8 cellular contexts compared by ENCODE assay signal in the genomic region with DNA sequence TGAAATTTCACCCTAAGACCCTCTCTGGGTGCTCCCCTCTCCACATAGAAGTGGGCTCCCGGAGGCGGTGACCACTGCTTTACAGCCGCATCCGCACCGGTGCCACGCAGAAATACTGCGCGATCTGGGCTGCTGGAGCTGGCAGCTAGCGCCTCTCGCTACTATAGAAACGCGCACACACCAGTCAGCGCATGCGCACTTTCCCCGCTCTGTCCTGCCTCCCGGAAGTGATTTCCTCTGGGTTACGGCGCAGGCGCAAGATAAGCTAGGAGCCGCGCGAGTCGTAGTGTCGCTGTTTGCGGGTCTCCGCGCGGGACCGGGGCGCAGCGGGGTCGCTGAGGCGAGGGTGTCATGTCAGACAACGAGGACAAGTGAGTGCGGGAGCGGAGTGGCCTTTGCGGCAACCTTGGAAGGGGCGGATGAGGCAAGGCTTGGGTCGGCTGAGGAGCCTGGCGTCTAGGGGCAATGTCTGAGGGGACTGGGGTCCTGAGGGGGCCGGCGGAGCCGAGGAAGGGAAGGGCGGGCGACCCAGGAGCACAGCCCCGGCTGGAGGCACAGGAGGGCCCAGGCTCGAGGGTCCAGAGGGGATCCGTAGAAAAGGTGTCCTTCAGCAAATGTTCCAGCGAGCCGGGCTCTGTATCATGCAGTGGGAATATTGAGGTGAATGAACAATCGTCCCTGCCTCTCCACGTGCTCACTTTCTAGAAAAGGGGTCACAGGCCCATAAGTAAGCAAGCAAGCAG. TPM values are rescaled to one million over a fixed set of nuclear protein-coding genes. Genes with fewer than 3 reads are reported as not detected.
DNase-seq lines count a peak whose midpoint lies in the region; TF ChIP-seq lines count a peak whose summit lies in the region.

Gene C22orf23 (minus strand): TSS at position 165 of the 743 bp plus-strand sequence. CDS start 452 bp downstream, outside the sequence.
Gene POLR2F (plus strand): TSS at position 263 of the 743 bp plus-strand sequence. CDS start 89 bp downstream, at position 352.

- TF ChIP-seq CTCF in GM06990 (IDR thresholded peaks at IDR 0.05; ENCODE audit: insufficient read depth, low read length, poor library complexity, severe bottlenecking) (peak; percentile 10), HFF-Myc (IDR thresholded peaks at IDR 0.05; ENCODE audit: low read depth, low read length, missing control alignments) (no peak), neutrophil (IDR thresholded peaks at IDR 0.05) (no peak)

- H3K27ac ChIP-seq in neutrophil = peak within 1 kb of the TSS; percentile 63
- peak within 1 kb of the TSS; percentile 82 for H3K27ac ChIP-seq in substantia nigra (ENCODE audit: low read depth, low read length, poor library complexity, severe bottlenecking)

- in situ Hi-C loops in SK-MEL-5 (cut with HindIII; ENCODE audit: low pct_unique_long_range_greater_than_20kb, low sequenced_read_pairs) = no loop called here

- peak; percentile 88 for DNase-seq in GM06990 (ENCODE audit: extremely low read depth, insufficient read length)
- peak; percentile 91 for DNase-seq in HFF-Myc (ENCODE audit: extremely low read depth, low read depth)
- DNase-seq in NAMALWA (ENCODE audit: low spot score) = peak; percentile 98
- DNase-seq in SK-MEL-5 (ENCODE audit: low read depth, low spot score) = peak; percentile 98
- DNase-seq in activated naive CD4-positive, alpha-beta T cell treated with anti-CD3 and anti-CD28 coated beads, Interleukin-2, amount 10 ng/mL, durations not matched to agents 7 days and 5 days = peak; percentile 98
- peak; percentile 98 for DNase-seq in germinal center (ENCODE audit: low spot score)
- DNase-seq in substantia nigra (lab: John Stamatoyannopoulos, UW) = peak; percentile 41 to 94 (median 88)

- H3K27me3 Mint-ChIP-seq in activated naive CD4-positive, alpha-beta T cell treated with anti-CD3 and anti-CD28 coated beads, Interleukin-2, amount 10 ng/mL, durations not matched to agents 7 days and 5 days = peaks cover 31% of the 10 kb centered on the region

- H3K4me3 ChIP-seq in GM06990 (replicated peaks; ENCODE audit: low read depth, low read length) (peak within 1 kb of the TSS; percentile 93), HFF-Myc (replicated peaks; ENCODE audit: low read depth, low read length) (peak within 1 kb of the TSS; percentile 89), neutrophil (ENCODE audit: low read depth in 1 of 2, low read length in 1 of 2) (peak within 1 kb of the TSS; percentile 78 to 83)

- peak within 1 kb of the TSS; percentile 96 for H3K4me3 Mint-ChIP-seq in activated naive CD4-positive, alpha-beta T cell treated with anti-CD3 and anti-CD28 coated beads, Interleukin-2, amount 10 ng/mL, durations not matched to agents 7 days and 5 days

- peak within 1 kb of the TSS; percentile 86 for H3K27ac Mint-ChIP-seq in activated naive CD4-positive, alpha-beta T cell treated with anti-CD3 and anti-CD28 coated beads, Interleukin-2, amount 10 ng/mL, durations not matched to agents 7 days and 5 days

- H3K9me3 ChIP-seq in neutrophil = no peaks in the 10 kb centered on the region

- H3K36me3 Mint-ChIP-seq in activated naive CD4-positive, alpha-beta T cell treated with anti-CD3 and anti-CD28 coated beads, Interleukin-2, amount 10 ng/mL, durations not matched to agents 7 days and 5 days = peaks cover 19% of the 10 kb centered on the region

- H3K4me1 ChIP-seq in neutrophil (ENCODE audit: control insufficient read depth in 1 of 2, insufficient read depth in 1 of 2, low read depth in 1 of 2, low read length in 1 of 2) = peaks cover 23 to 24% of the 10 kb centered on the region in 2 experiments

- H3K4me1 Mint-ChIP-seq in activated naive CD4-positive, alpha-beta T cell treated with anti-CD3 and anti-CD28 coated beads, Interleukin-2, amount 10 ng/mL, durations not matched to agents 7 days and 5 days = peaks cover 29% of the 10 kb centered on the region

- H3K36me3 ChIP-seq in GM06990 (ENCODE audit: control insufficient read depth, insufficient read depth, low read length) (peaks cover 8% of the 10 kb centered on the region), neutrophil (peaks cover 20% of the 10 kb centered on the region)

- no peaks in the 10 kb centered on the region for H3K9me3 Mint-ChIP-seq in activated naive CD4-positive, alpha-beta T cell treated with anti-CD3 and anti-CD28 coated beads, Interleukin-2, amount 10 ng/mL, durations not matched to agents 7 days and 5 days

- H3K27me3 ChIP-seq in GM06990 (replicated peaks; ENCODE audit: control insufficient read depth, insufficient read depth, low read length) (no peaks in the 10 kb centered on the region), neutrophil (peaks cover 26% of the 10 kb centered on the region)

- CTCF ChIA-PET in activated naive CD4-positive, alpha-beta T cell treated with anti-CD3 and anti-CD28 coated beads, Interleukin-2, amount 10 ng/mL, durations not matched to agents 7 days and 5 days (lab: Charles Lee) = interaction anchor here (0.6 to 2.6 kb wide), 7 partner anchors 12 to 1544 kb away, joined by 3 to 7 read pairs (median 3); no protein-coding TSS in a partner anchor

RNA-seq across cellular contexts. Expression of gene C22orf23, which starts in this region (rescaled TPM):
- total RNA-seq in SK-MEL-5 (2014; rRNA removed; shearing (Covaris generic)) = 0.55 and 0.80 TPM in 2 replicates
- polyA plus RNA-seq in SK-MEL-5 (2015; cell fraction: cytosol; rRNA removed) = 0.68 and 1.1 TPM in 2 replicates
- 0.33 and 4.2 TPM in 2 replicates for polyA plus RNA-seq in SK-MEL-5 (2015; cell fraction: nucleus; rRNA removed)

RNA-seq across cellular contexts. Expression of gene POLR2F, which starts in this region (rescaled TPM):
- total RNA-seq in SK-MEL-5 (2014; rRNA removed; shearing (Covaris generic)) = 260 and 264 TPM in 2 replicates
- 229 and 382 TPM in 2 replicates for polyA plus RNA-seq in SK-MEL-5 (2015; cell fraction: cytosol; rRNA removed)
- 43.2 and 78.3 TPM in 2 replicates for polyA plus RNA-seq in SK-MEL-5 (2015; cell fraction: nucleus; rRNA removed)

Comparison
In these comparisons a context has a peak if more than half of its experiments do, and no peak if none do; other contexts are left out.
1. Peak in every context shown above with its lines: DNase-seq, H3K4me3 ChIP-seq and H3K27ac ChIP-seq.